Comparison of ENCODE assay signal across 9 cellular contexts in the genomic region with DNA sequence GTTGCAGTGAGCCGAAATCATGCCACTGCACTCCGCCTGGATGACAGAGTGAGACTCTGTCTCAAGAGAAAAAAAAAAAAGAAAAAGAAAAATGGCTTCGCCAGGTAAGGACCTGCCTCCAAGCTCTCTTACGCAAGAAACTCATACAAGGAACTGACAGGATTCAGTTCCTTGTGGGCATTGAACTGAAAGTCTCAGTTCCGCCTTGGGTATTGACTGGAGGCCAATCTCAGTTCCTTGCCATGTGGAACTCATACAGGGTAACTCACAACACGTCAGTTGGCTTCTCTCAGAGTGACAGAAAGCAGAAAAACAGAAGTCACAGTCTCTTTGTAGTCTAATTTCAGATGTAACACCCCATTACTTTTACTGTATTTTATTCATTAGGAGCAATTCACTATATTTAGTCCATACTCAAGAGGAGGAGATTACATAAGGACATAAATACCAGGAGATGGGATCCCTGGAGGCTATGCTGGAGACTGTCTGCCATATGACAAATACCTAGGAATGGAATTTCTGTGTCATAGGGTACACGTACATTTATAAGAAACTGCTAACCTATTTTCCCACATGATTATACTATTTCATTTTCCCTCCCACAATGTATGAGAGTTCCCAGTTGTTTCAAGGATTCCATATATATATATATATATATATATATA. TPM values are rescaled to one million over a fixed set of nuclear protein-coding genes. Genes with fewer than 3 reads are reported as not detected.
DNase-seq lines count a peak whose midpoint lies in the region; ATAC-seq and TF ChIP-seq lines count a peak whose summit lies in the region.
"Had no signal": no experiment of that assay in that cellular context is flagged by ENCODE, and none has a peak within 500 bp of the region (broad histone marks: within the 10 kb centered on the region; RNA-seq: fewer than 3 reads in every experiment).

No MANE protein-coding gene starts in this region.

- H3K4me3 ChIP-seq in neural progenitor cell (no peak overlapping the region), SJCRH30 (no peak overlapping the region)

- ATAC-seq in GM19467 (IDR thresholded peaks at IDR 0.05; ENCODE audit: unreplicated experiment): peak; percentile 94
- ATAC-seq in HG03354 (IDR thresholded peaks at IDR 0.05; ENCODE audit: poor library complexity, severe bottlenecking, unreplicated experiment): peak; percentile 99

- H3K36me3 Mint-ChIP-seq in CD14-positive monocyte (no peaks in the 10 kb centered on the region), MCF 10A (ENCODE audit: insufficient read depth, unreplicated experiment) (no peaks in the 10 kb centered on the region), neural progenitor cell (no peaks in the 10 kb centered on the region)

- H4K20me1 ChIP-seq in neural progenitor cell (ENCODE audit: low read depth): no peaks in the 10 kb centered on the region

- DNase-seq in CD14-positive monocyte (ENCODE audit: low spot score) (peak; percentile 73), MCF 10A (ENCODE audit: unreplicated experiment) (peak; percentile 71), neural progenitor cell (ENCODE audit: low spot score) (no peak), SJCRH30 (no peak), DMS153 treated with DMSO at 0.1 percent for 48 hours (lab: John Stamatoyannopoulos, UW; ENCODE audit: unreplicated experiment) (no peak)
- DNase-seq in stimulated activated CD4-positive, alpha-beta T cell treated with anti-CD3 and anti-CD28 coated beads, Interleukin-15, amount 100 ng/mL, for 24 hours: no peak
- DNase-seq: DND-41 had no signal

- no peaks in the 10 kb centered on the region for H3F3A ChIP-seq in neural progenitor cell (ENCODE audit: low read depth)

- peak overlapping the region; percentile 62 to 93 (median 86) for H3K27ac Mint-ChIP-seq in CD14-positive monocyte
- peak overlapping the region; percentile 12 for H3K27ac Mint-ChIP-seq in MCF 10A (ENCODE audit: low read depth, unreplicated experiment)
- no peak overlapping the region for H3K27ac Mint-ChIP-seq in neural progenitor cell

- CTCF ChIA-PET in MCF 10A (lab: Yijun Ruan, JAX): interaction anchor here (0.6 to 1.6 kb wide), 2 partner anchors 15 to 645 kb away, joined by 6 to 8 read pairs; no protein-coding TSS in a partner anchor

- no peaks in the 10 kb centered on the region for H3K36me3 ChIP-seq in neural progenitor cell
- no peaks in the 10 kb centered on the region for H3K36me3 ChIP-seq in SJCRH30

- H2AFZ ChIP-seq in neural progenitor cell (replicated peaks): no peak overlapping the region

- H3K27me3 ChIP-seq in neural progenitor cell (no peaks in the 10 kb centered on the region), SJCRH30 (no peaks in the 10 kb centered on the region)

- H3K4me1 Mint-ChIP-seq in CD14-positive monocyte: peaks cover 40% of the 10 kb centered on the region
- H3K4me1 Mint-ChIP-seq in MCF 10A (ENCODE audit: insufficient read depth, unreplicated experiment): peaks cover 7% of the 10 kb centered on the region
- no peaks in the 10 kb centered on the region for H3K4me1 Mint-ChIP-seq in neural progenitor cell

- H3K9me3 Mint-ChIP-seq in CD14-positive monocyte (peaks cover 0 to 4% (median 0%) of the 10 kb centered on the region in 7 donors), MCF 10A (ENCODE audit: unreplicated experiment) (no peaks in the 10 kb centered on the region), neural progenitor cell (peaks cover 3% of the 10 kb centered on the region)

- BruUV-seq in MCF 10A (replicated peaks; lab: Mats Ljungman, UMichigan): no TSS peak

- H3K27me3 Mint-ChIP-seq in CD14-positive monocyte (ENCODE audit: low read depth in 3 of 3) (peaks cover 0 to 4% (median 3%) of the 10 kb centered on the region in 3 donors), MCF 10A (ENCODE audit: insufficient read depth, unreplicated experiment) (no peaks in the 10 kb centered on the region), neural progenitor cell (ENCODE audit: insufficient read depth, low read depth) (peaks cover 3% of the 10 kb centered on the region)

- H3K4me3 Mint-ChIP-seq in CD14-positive monocyte: no peak overlapping the region
- no peak overlapping the region for H3K4me3 Mint-ChIP-seq in MCF 10A (ENCODE audit: unreplicated experiment)
- H3K4me3 Mint-ChIP-seq in neural progenitor cell: no peak overlapping the region

- H3K27ac ChIP-seq in neural progenitor cell (no peak overlapping the region), SJCRH30 (no peak overlapping the region)

- no peak overlapping the region for H3K4me2 ChIP-seq in neural progenitor cell

- H3K79me2 ChIP-seq in neural progenitor cell (ENCODE audit: low read depth): no peaks in the 10 kb centered on the region

- no peaks in the 10 kb centered on the region for H3K9me3 ChIP-seq in neural progenitor cell (ENCODE audit: low read depth)
- no peaks in the 10 kb centered on the region for H3K9me3 ChIP-seq in SJCRH30 (replicated peaks)

- TF ChIP-seq CTCF in CD14-positive monocyte (IDR thresholded peaks at IDR 0.05) (no peak), MCF 10A (IDR thresholded peaks at IDR 0.05; ENCODE audit: unreplicated experiment) (no peak), neural progenitor cell (IDR thresholded peaks at IDR 0.05) (no peak)

- POLR2A ChIA-PET in MCF 10A (lab: Yijun Ruan, JAX): interaction anchor here (0.8 to 3.1 kb wide), 7 partner anchors 8 to 109 kb away, joined by 3 to 17 read pairs (median 3); a partner anchor contains a TSS

- intact Hi-C loops in CD14-positive monocyte (cut with micrococcal nuclease) (no loop called here), MCF 10A (cut with micrococcal nuclease) (no loop called here)

- H3K4me1 ChIP-seq in neural progenitor cell: no peaks in the 10 kb centered on the region
- H3K4me1 ChIP-seq in SJCRH30: no peaks in the 10 kb centered on the region

- no peak overlapping the region for H3K9ac ChIP-seq in neural progenitor cell

RNA-seq across cellular contexts. Expression of a gene that starts 11.4 kb away (rescaled TPM):
- polyA plus RNA-seq in CD14-positive monocyte: 10 to 100 TPM; 12.0 to 14.0 TPM
- 17.4 and 33.3 TPM in 2 replicates for total RNA-seq in MCF 10A (2022)
- 8.6 and 8.9 TPM in 2 replicates for total RNA-seq in neural progenitor cell (ENCODE audit: low replicate concordance)
- total RNA-seq in SJCRH30 (2014; rRNA removed; shearing (Covaris generic)): 9.8 and 10.2 TPM in 2 replicates

RNA-seq across cellular contexts. Expression of a gene that starts 16.7 kb away (rescaled TPM):
- polyA plus RNA-seq in CD14-positive monocyte: under 1 TPM in 1 of 2 donors, not detected in 1; 0.27 TPM
- total RNA-seq in MCF 10A (2022) (14.6 and 15.9 TPM in 2 replicates), neural progenitor cell (ENCODE audit: low replicate concordance) (1.7 and 11.9 TPM in 2 replicates)
- 2.4 and 5.2 TPM in 2 replicates for total RNA-seq in SJCRH30 (2014; rRNA removed; shearing (Covaris generic))

Comparison
In these comparisons a context has a peak if more than half of its experiments do, and no peak if none do; other contexts are left out.
1. DNase-seq: peak in CD14-positive monocyte (single experiment) and MCF 10A (single experiment); none in stimulated activated CD4-positive, alpha-beta T cell treated with anti-CD3 and anti-CD28 coated beads, Interleukin-15, amount 100 ng/mL, for 24 hours (single experiment), neural progenitor cell (single experiment), SJCRH30 (0 of 2) and DMS153 treated with DMSO at 0.1 percent for 48 hours (single experiment).